In genomic region chr15:26670116-26670515, GRCh38 we compare ENCODE assay signal across 27 cellular contexts.
"Had no signal": no experiment of that assay in that cellular context is flagged by ENCODE, and none has a peak within 500 bp of the region (broad histone marks: within the 10 kb centered on the region; RNA-seq: fewer than 3 reads in every experiment).

No MANE protein-coding gene starts in this region.

- H3K4me3 ChIP-seq: SJSA1 had no signal

- H3K27ac ChIP-seq: brain microvascular endothelial cell, KMS-11, SJSA1 had no signal

- H3K9me3 ChIP-seq: SK-N-SH had no signal

- H3K27me3 ChIP-seq: brain microvascular endothelial cell, SJSA1 had no signal

- DNase-seq: activated CD4-positive, alpha-beta T cell treated with anti-CD3 and anti-CD28 coated beads for 36 hours; activated CD4-positive, alpha-beta T cell treated with anti-CD3 and anti-CD28 coated beads, Interleukin-2, amount 10 ng/mL, durations not matched to agents 7 days and 5 days; activated CD4-positive, alpha-beta T cell treated with anti-CD3 and anti-CD28 coated beads, Interleukin-2, amount 50 U/mL, for 48 hours; activated CD8-positive, alpha-beta memory T cell treated with anti-CD3 and anti-CD28 coated beads, Interleukin-2, amount 50 U/mL, for 4 hours; activated gamma-delta T cell treated with Interleukin-2 at 50 U/mL for 16 hours; activated naive CD4-positive, alpha-beta T cell treated with anti-CD3 and anti-CD28 coated beads for 36 hours; activated T-cell treated with anti-CD3 and anti-CD28 coated beads for 4 hours; activated T-cell treated with anti-CD3 and anti-CD28 coated beads, Interleukin-2, amount 50 U/mL, for 4 hours; anterior cingulate cortex; brain microvascular endothelial cell; MM.1S; MV-4-11; NCI-H1092; NCI-H1436 treated with DMSO at 0.1 percent for 48 hours; NCI-H1694 treated with DMSO at 0.1 percent for 48 hours; NCI-H2029 treated with DMSO at 0.1 percent for 48 hours; NCI-H2171 treated with DMSO at 0.1 percent for 48 hours; NCI-H226; NCI-H446 treated with DMSO at 0.1 percent for 48 hours; NCI-H524; SHP77 treated with DMSO at 0.1 percent for 48 hours; SK-N-SH had no signal

- H3K4me1 ChIP-seq: SJSA1 had no signal

- H3K9ac ChIP-seq: KMS-11, SK-N-SH had no signal

- ATAC-seq: activated CD4-positive, alpha-beta T cell treated with anti-CD3 and anti-CD28 coated beads for 36 hours; activated CD4-positive, CD25-positive, alpha-beta regulatory T cell treated with anti-CD3 and anti-CD28 coated beads, Interleukin-2, amount 50 U/mL, for 24 hours; activated naive CD4-positive, alpha-beta T cell treated with anti-CD3 and anti-CD28 coated beads, Interleukin-2, amount 50 U/mL, for 72 hours; activated T-cell treated with anti-CD3 and anti-CD28 coated beads, Interleukin-2, amount 50 U/mL, for 4 hours; Panc1 had no signal

- H3K36me3 ChIP-seq: brain microvascular endothelial cell, SJSA1 had no signal

- H3K4me2 ChIP-seq: KMS-11, SK-N-SH had no signal
